ENCODE assay signal across 13 cellular contexts in genomic region chr5:55101148-55101547, GRCh38. TPM values are rescaled to one million over a fixed set of nuclear protein-coding genes. Genes with fewer than 3 reads are reported as not detected.
DNase-seq lines count a peak whose midpoint lies in the region; ATAC-seq and TF ChIP-seq lines count a peak whose summit lies in the region.
"Not testable (repeated sequence)": the region's sequence is repeated elsewhere in the genome, so short reads cannot be mapped to it uniquely, and the experiment has no call there.
"Had no signal": no experiment of that assay in that cellular context is flagged by ENCODE, and none has a peak within 500 bp of the region (broad histone marks: within the 10 kb centered on the region; RNA-seq: fewer than 3 reads in every experiment).

No MANE protein-coding gene starts in this region.

- H3K36me3 ChIP-seq in BLaER1 treated with 17β-estradiol and CSF1 and Interleukin-3, amounts not matched to agents 10 nM and 100 nM; DND-41 (ENCODE audit: insufficient read depth, low read length): not testable (repeated sequence)

- peaks cover 72% of the 10 kb centered on the region for H3K36me3 Mint-ChIP-seq in T-helper 2 cell treated with Interferon-gamma antibody and Interleukin-4, amounts not matched to agents 5 μg/mL and 100 μg/mL, for 36 hours (ENCODE audit: low read depth)
- peaks cover 72% of the 10 kb centered on the region for H3K36me3 Mint-ChIP-seq in activated CD8-positive, alpha-beta T cell treated with anti-CD3 and anti-CD28 coated beads, Interleukin-2, amount 10 ng/mL, durations not matched to agents 7 days and 5 days (ENCODE audit: low read depth)
- peaks cover 62% of the 10 kb centered on the region for H3K36me3 Mint-ChIP-seq in activated T-helper 2 cell treated with anti-CD3 and anti-CD28 coated beads, Interferon-gamma antibody, Interleukin-2, Interleukin-4, amounts not matched to agents 10 μg/mL and 5 μg/mL and 100 μg/mL, durations not matched to agents 14 hours and 24 hours and 36 hours (ENCODE audit: low read depth)
- H3K36me3 Mint-ChIP-seq in activated naive CD8-positive, alpha-beta T cell treated with anti-CD3 and anti-CD28 coated beads, Interleukin-2, amount 50 U/mL, for 24 hours (ENCODE audit: low read depth): peaks cover 23% of the 10 kb centered on the region
- H3K36me3 Mint-ChIP-seq in natural killer cell: peaks cover 11% of the 10 kb centered on the region

- not testable (repeated sequence) for H3K79me2 ChIP-seq in DND-41 (ENCODE audit: insufficient read depth, low read length)

- not testable (repeated sequence) for ATAC-seq in DND-41 (ENCODE audit: insufficient read depth, low read depth); activated CD8-positive, alpha-beta T cell treated with anti-CD3 and anti-CD28 coated beads, Interleukin-2, amount 10 ng/mL, durations not matched to agents 7 days and 5 days
- ATAC-seq in activated naive CD8-positive, alpha-beta T cell treated with anti-CD3 and anti-CD28 coated beads, Interleukin-2, amount 50 U/mL, for 24 hours: peak; percentile 66
- peak; percentile 3 to 30 (median 16) for ATAC-seq in natural killer cell
- peak; percentile 27 for ATAC-seq in stimulated activated naive CD8-positive, alpha-beta T cell treated with anti-CD3 and anti-CD28 coated beads, Interleukin-15, amount 100 ng/mL, for 72 hours

- H3K27ac ChIP-seq in BLaER1 treated with 17β-estradiol and CSF1 and Interleukin-3, amounts not matched to agents 10 nM and 100 nM: peak overlapping the region in 8 of 11 experiments; percentile 66 to 82 (median 74); a peak in 14 of 22 replicates
- H3K27ac ChIP-seq in DND-41 (ENCODE audit: low read length): peak overlapping the region; percentile 83

- peak overlapping the region; percentile 80 for H3K4me3 Mint-ChIP-seq in T-helper 2 cell treated with Interferon-gamma antibody and Interleukin-4, amounts not matched to agents 5 μg/mL and 100 μg/mL, for 36 hours
- H3K4me3 Mint-ChIP-seq in activated CD8-positive, alpha-beta T cell treated with anti-CD3 and anti-CD28 coated beads, Interleukin-2, amount 10 ng/mL, durations not matched to agents 7 days and 5 days: peak overlapping the region; percentile 84
- peak overlapping the region; percentile 1 for H3K4me3 Mint-ChIP-seq in activated T-helper 2 cell treated with anti-CD3 and anti-CD28 coated beads, Interferon-gamma antibody, Interleukin-2, Interleukin-4, amounts not matched to agents 10 μg/mL and 5 μg/mL and 100 μg/mL, durations not matched to agents 14 hours and 24 hours and 36 hours (ENCODE audit: low read depth)
- H3K4me3 Mint-ChIP-seq in activated naive CD8-positive, alpha-beta T cell treated with anti-CD3 and anti-CD28 coated beads, Interleukin-2, amount 50 U/mL, for 24 hours: peak overlapping the region; percentile 61
- peak overlapping the region; percentile 94 for H3K4me3 Mint-ChIP-seq in natural killer cell
- H3K4me3 Mint-ChIP-seq in stimulated activated naive CD8-positive, alpha-beta T cell treated with anti-CD3 and anti-CD28 coated beads, Interleukin-15, amount 100 ng/mL, for 72 hours: not testable (repeated sequence)

- H3K9ac ChIP-seq in BLaER1 treated with 17β-estradiol and CSF1 and Interleukin-3, amounts not matched to agents 10 nM and 100 nM: peak overlapping the region in 3 of 11 experiments; percentile 62 to 74 (median 66); a peak in 1 of 22 replicates
- H3K9ac ChIP-seq in DND-41 (ENCODE audit: low read depth, low read length): not testable (repeated sequence)

- intact Hi-C loops in activated T-helper 2 cell treated with anti-CD3 and anti-CD28 coated beads, Interferon-gamma antibody, Interleukin-2, Interleukin-4, amounts not matched to agents 10 μg/mL and 5 μg/mL and 100 μg/mL, durations not matched to agents 14 hours and 24 hours and 36 hours (cut with micrococcal nuclease): loop anchor here (1.0 kb wide), 1 partner anchor 64 kb away; no protein-coding TSS in a partner anchor
- intact Hi-C loops in natural killer cell (cut with micrococcal nuclease): loop anchor here (5.0 kb wide), 4 partner anchors 46 to 454 kb away; partner anchors contain the start of gene GZMK

- CTCF ChIA-PET in activated CD8-positive, alpha-beta T cell treated with anti-CD3 and anti-CD28 coated beads, Interleukin-2, amount 10 ng/mL, durations not matched to agents 7 days and 5 days (lab: Charles Lee): interaction anchor here (0.6 to 6.2 kb wide), 8 partner anchors 10 to 195 kb away, joined by 3 to 64 read pairs (median 3); no protein-coding TSS in a partner anchor

- not testable (repeated sequence) for H3K27me3 ChIP-seq in BLaER1 treated with 17β-estradiol and CSF1 and Interleukin-3, amounts not matched to agents 10 nM and 100 nM; DND-41 (ENCODE audit: insufficient read depth, low read length, poor library complexity)

- not testable (repeated sequence) for H2AFZ ChIP-seq in DND-41 (ENCODE audit: low read depth, low read length)

- peaks cover 45% of the 10 kb centered on the region for H3K9me3 Mint-ChIP-seq in T-helper 2 cell treated with Interferon-gamma antibody and Interleukin-4, amounts not matched to agents 5 μg/mL and 100 μg/mL, for 36 hours
- peaks cover 36% of the 10 kb centered on the region for H3K9me3 Mint-ChIP-seq in activated CD8-positive, alpha-beta T cell treated with anti-CD3 and anti-CD28 coated beads, Interleukin-2, amount 10 ng/mL, durations not matched to agents 7 days and 5 days (ENCODE audit: insufficient read depth)
- H3K9me3 Mint-ChIP-seq in activated T-helper 2 cell treated with anti-CD3 and anti-CD28 coated beads, Interferon-gamma antibody, Interleukin-2, Interleukin-4, amounts not matched to agents 10 μg/mL and 5 μg/mL and 100 μg/mL, durations not matched to agents 14 hours and 24 hours and 36 hours: peaks cover 43% of the 10 kb centered on the region
- peaks cover 22% of the 10 kb centered on the region for H3K9me3 Mint-ChIP-seq in activated naive CD8-positive, alpha-beta T cell treated with anti-CD3 and anti-CD28 coated beads, Interleukin-2, amount 50 U/mL, for 24 hours
- not testable (repeated sequence) for H3K9me3 Mint-ChIP-seq in natural killer cell
- H3K9me3 Mint-ChIP-seq in stimulated activated naive CD8-positive, alpha-beta T cell treated with anti-CD3 and anti-CD28 coated beads, Interleukin-15, amount 100 ng/mL, for 72 hours: peaks cover 15 to 32% of the 10 kb centered on the region in 2 donors

- peak overlapping the region; percentile 91 for H3K27ac Mint-ChIP-seq in T-helper 2 cell treated with Interferon-gamma antibody and Interleukin-4, amounts not matched to agents 5 μg/mL and 100 μg/mL, for 36 hours
- H3K27ac Mint-ChIP-seq in activated CD8-positive, alpha-beta T cell treated with anti-CD3 and anti-CD28 coated beads, Interleukin-2, amount 10 ng/mL, durations not matched to agents 7 days and 5 days: peak overlapping the region; percentile 94
- peak overlapping the region; percentile 88 for H3K27ac Mint-ChIP-seq in activated T-helper 2 cell treated with anti-CD3 and anti-CD28 coated beads, Interferon-gamma antibody, Interleukin-2, Interleukin-4, amounts not matched to agents 10 μg/mL and 5 μg/mL and 100 μg/mL, durations not matched to agents 14 hours and 24 hours and 36 hours
- peak overlapping the region; percentile 81 for H3K27ac Mint-ChIP-seq in activated naive CD8-positive, alpha-beta T cell treated with anti-CD3 and anti-CD28 coated beads, Interleukin-2, amount 50 U/mL, for 24 hours
- peak overlapping the region; percentile 92 to 96 for H3K27ac Mint-ChIP-seq in natural killer cell
- H3K27ac Mint-ChIP-seq in stimulated activated naive CD8-positive, alpha-beta T cell treated with anti-CD3 and anti-CD28 coated beads, Interleukin-15, amount 100 ng/mL, for 72 hours: not testable (repeated sequence)

- DNase-seq in DND-41; T-helper 2 cell treated with Interferon-gamma antibody and Interleukin-4, amounts not matched to agents 5 μg/mL and 100 μg/mL, for 36 hours (ENCODE audit: low spot score); activated CD8-positive, alpha-beta T cell treated with anti-CD3 and anti-CD28 coated beads, Interleukin-2, amount 10 ng/mL, durations not matched to agents 7 days and 5 days; activated T-helper 2 cell treated with anti-CD3 and anti-CD28 coated beads, Interferon-gamma antibody, Interleukin-2, Interleukin-4, amounts not matched to agents 10 μg/mL and 5 μg/mL and 100 μg/mL, durations not matched to agents 14 hours and 24 hours and 36 hours (ENCODE audit: low spot score); activated naive CD8-positive, alpha-beta T cell treated with anti-CD3 and anti-CD28 coated beads, Interleukin-2, amount 50 U/mL, for 24 hours; natural killer cell; stimulated activated naive CD8-positive, alpha-beta T cell treated with anti-CD3 and anti-CD28 coated beads, Interleukin-15, amount 100 ng/mL, for 72 hours: not testable (repeated sequence)

- H4K20me1 ChIP-seq in BLaER1 treated with 17β-estradiol and CSF1 and Interleukin-3, amounts not matched to agents 10 nM and 100 nM; DND-41 (ENCODE audit: insufficient read depth, low read length): not testable (repeated sequence)

- H3K4me1 ChIP-seq in BLaER1 treated with 17β-estradiol and CSF1 and Interleukin-3, amounts not matched to agents 10 nM and 100 nM: peaks cover 32 to 48% (median 45%) of the 10 kb centered on the region in 10 experiments
- H3K4me1 ChIP-seq in DND-41 (ENCODE audit: insufficient read depth, low read length): peaks cover 58% of the 10 kb centered on the region

- not testable (repeated sequence) for H3K4me3 ChIP-seq in BLaER1 treated with 17β-estradiol and CSF1 and Interleukin-3, amounts not matched to agents 10 nM and 100 nM; DND-41 (ENCODE audit: low read depth in 1 of 2, low read length in 2 of 2)

- H3K27me3 Mint-ChIP-seq in T-helper 2 cell treated with Interferon-gamma antibody and Interleukin-4, amounts not matched to agents 5 μg/mL and 100 μg/mL, for 36 hours (ENCODE audit: low read depth); activated CD8-positive, alpha-beta T cell treated with anti-CD3 and anti-CD28 coated beads, Interleukin-2, amount 10 ng/mL, durations not matched to agents 7 days and 5 days (ENCODE audit: low read depth); activated T-helper 2 cell treated with anti-CD3 and anti-CD28 coated beads, Interferon-gamma antibody, Interleukin-2, Interleukin-4, amounts not matched to agents 10 μg/mL and 5 μg/mL and 100 μg/mL, durations not matched to agents 14 hours and 24 hours and 36 hours (ENCODE audit: low read depth); activated naive CD8-positive, alpha-beta T cell treated with anti-CD3 and anti-CD28 coated beads, Interleukin-2, amount 50 U/mL, for 24 hours; natural killer cell (ENCODE audit: low read depth in 2 of 2): not testable (repeated sequence)
- peaks cover 34% of the 10 kb centered on the region for H3K27me3 Mint-ChIP-seq in stimulated activated naive CD8-positive, alpha-beta T cell treated with anti-CD3 and anti-CD28 coated beads, Interleukin-15, amount 100 ng/mL, for 72 hours

- peak overlapping the region in 9 of 11 experiments; percentile 64 to 84 (median 76); a peak in 17 of 22 replicates for H3K4me2 ChIP-seq in BLaER1 treated with 17β-estradiol and CSF1 and Interleukin-3, amounts not matched to agents 10 nM and 100 nM
- H3K4me2 ChIP-seq in DND-41 (ENCODE audit: insufficient read depth, low read length): peak overlapping the region; percentile 70

- POLR2A ChIA-PET in activated CD8-positive, alpha-beta T cell treated with anti-CD3 and anti-CD28 coated beads, Interleukin-2, amount 10 ng/mL, durations not matched to agents 7 days and 5 days (lab: Charles Lee): interaction anchor here (0.5 to 2.7 kb wide), 7 partner anchors 27 to 141 kb away, joined by 3 to 12 read pairs (median 5); no protein-coding TSS in a partner anchor

- H3K9me3 ChIP-seq in BLaER1 treated with 17β-estradiol and CSF1 and Interleukin-3, amounts not matched to agents 10 nM and 100 nM (replicated peaks in 1 of 11): peaks cover 30 to 52% (median 44%) of the 10 kb centered on the region in 11 experiments
- not testable (repeated sequence) for H3K9me3 ChIP-seq in DND-41 (ENCODE audit: insufficient read depth, low read length, severe bottlenecking)

- TF ChIP-seq CTCF in DND-41 (IDR thresholded peaks at IDR 0.05; ENCODE audit: borderline replicate concordance, extremely low read depth, low read length, poor library complexity, severe bottlenecking); natural killer cell (IDR thresholded peaks at IDR 0.05): not testable (repeated sequence)

- H3K4me1 Mint-ChIP-seq in T-helper 2 cell treated with Interferon-gamma antibody and Interleukin-4, amounts not matched to agents 5 μg/mL and 100 μg/mL, for 36 hours (ENCODE audit: low read depth): peaks cover 75% of the 10 kb centered on the region
- H3K4me1 Mint-ChIP-seq in activated CD8-positive, alpha-beta T cell treated with anti-CD3 and anti-CD28 coated beads, Interleukin-2, amount 10 ng/mL, durations not matched to agents 7 days and 5 days (ENCODE audit: low read depth): peaks cover 88% of the 10 kb centered on the region
- peaks cover 77% of the 10 kb centered on the region for H3K4me1 Mint-ChIP-seq in activated T-helper 2 cell treated with anti-CD3 and anti-CD28 coated beads, Interferon-gamma antibody, Interleukin-2, Interleukin-4, amounts not matched to agents 10 μg/mL and 5 μg/mL and 100 μg/mL, durations not matched to agents 14 hours and 24 hours and 36 hours (ENCODE audit: low read depth)
- H3K4me1 Mint-ChIP-seq in activated naive CD8-positive, alpha-beta T cell treated with anti-CD3 and anti-CD28 coated beads, Interleukin-2, amount 50 U/mL, for 24 hours: peaks cover 86% of the 10 kb centered on the region
- H3K4me1 Mint-ChIP-seq in natural killer cell: peaks cover 79 to 86% of the 10 kb centered on the region in 2 donors
- H3K4me1 Mint-ChIP-seq in stimulated activated naive CD8-positive, alpha-beta T cell treated with anti-CD3 and anti-CD28 coated beads, Interleukin-15, amount 100 ng/mL, for 72 hours: peaks cover 78% of the 10 kb centered on the region

RNA-seq across cellular contexts. Expression of gene GZMA, which starts 1.3 kb away (rescaled TPM):
- 100 to 1,000 TPM; 356 to 365 TPM for total RNA-seq in activated CD8-positive, alpha-beta T cell treated with anti-CD3 and anti-CD28 coated beads, Interleukin-2, amount 10 ng/mL, durations not matched to agents 7 days and 5 days
- total RNA-seq in activated T-helper 2 cell treated with anti-CD3 and anti-CD28 coated beads, Interferon-gamma antibody, Interleukin-2, Interleukin-4, amounts not matched to agents 10 μg/mL and 5 μg/mL and 100 μg/mL, durations not matched to agents 14 hours and 24 hours and 36 hours: 95.1 and 96.9 TPM in 2 replicates
- total RNA-seq in natural killer cell: 100 to 1,000 TPM; 530 to 621 (median 590) TPM
- total RNA-seq: Calu3, HepG2, HFFc6, MCF 10A, OCI-LY7 had no signal

RNA-seq across cellular contexts. Expression of gene GPX8, which starts 58.8 kb away (rescaled TPM):
- not detected for total RNA-seq in activated CD8-positive, alpha-beta T cell treated with anti-CD3 and anti-CD28 coated beads, Interleukin-2, amount 10 ng/mL, durations not matched to agents 7 days and 5 days
- not detected in 2 replicates for total RNA-seq in activated T-helper 2 cell treated with anti-CD3 and anti-CD28 coated beads, Interferon-gamma antibody, Interleukin-2, Interleukin-4, amounts not matched to agents 10 μg/mL and 5 μg/mL and 100 μg/mL, durations not matched to agents 14 hours and 24 hours and 36 hours
- not detected for total RNA-seq in natural killer cell
- total RNA-seq: OCI-LY7 had no signal
